28 cellular contexts compared by ENCODE assay signal in the genomic region with DNA sequence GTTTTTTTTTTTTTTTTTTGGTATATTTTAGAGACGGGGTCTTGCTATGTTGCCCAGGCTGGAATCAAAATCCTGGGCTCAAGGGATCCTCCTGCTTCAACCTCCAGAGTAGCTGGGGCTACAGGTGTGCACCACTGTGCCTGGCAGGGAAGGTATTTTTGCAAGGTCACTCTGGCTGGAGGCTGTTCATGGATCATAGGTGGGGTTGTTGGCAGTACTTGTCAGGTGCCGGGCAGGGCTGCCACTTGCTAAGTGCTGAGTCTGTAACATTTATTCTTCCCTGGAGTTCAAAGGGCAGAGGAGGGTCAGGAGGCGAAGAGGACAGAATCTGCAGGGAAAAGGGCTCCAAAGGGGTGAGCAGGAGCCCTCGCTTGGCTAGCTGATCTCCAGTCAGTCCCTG. TPM values are rescaled to one million over a fixed set of nuclear protein-coding genes. Genes with fewer than 3 reads are reported as not detected.
DNase-seq lines count a peak whose midpoint lies in the region; ATAC-seq, FAIRE-seq and TF ChIP-seq lines count a peak whose summit lies in the region.
"Had no signal": no experiment of that assay in that cellular context is flagged by ENCODE, and none has a peak within 500 bp of the region (broad histone marks: within the 10 kb centered on the region; RNA-seq: fewer than 3 reads in every experiment).

No MANE protein-coding gene starts in this region.

- H3K4me1 ChIP-seq in RWPE2 (ENCODE audit: insufficient read depth, poor library complexity, severe bottlenecking) = no peaks in the 10 kb centered on the region
- H3K4me1 ChIP-seq in stomach = peaks cover 13 to 53% (median 28%) of the 10 kb centered on the region in 4 donors
- H3K4me1 ChIP-seq in psoas muscle = no peaks in the 10 kb centered on the region
- H3K4me1 ChIP-seq: BE2C had no signal

- TF ChIP-seq CTCF in RWPE2 (IDR thresholded peaks at IDR 0.05; ENCODE audit: poor library complexity, severe bottlenecking) = no peak
- no peak for TF ChIP-seq CTCF in glutamatergic neuron (IDR thresholded peaks at IDR 0.05; ENCODE audit: partially characterized antibody, unreplicated experiment)
- no peak for TF ChIP-seq CTCF in nephron (IDR thresholded peaks at IDR 0.05; ENCODE audit: unreplicated experiment in 3 of 3)
- TF ChIP-seq CTCF in stomach (IDR thresholded peaks at IDR 0.05) = no peak
- TF ChIP-seq CTCF in psoas muscle (IDR thresholded peaks at IDR 0.05) = no peak

- ATAC-seq in RWPE2 (ENCODE audit: low read depth) (no peak), psoas muscle (no peak)

- H3K9me3 Mint-ChIP-seq in glutamatergic neuron (ENCODE audit: unreplicated experiment) (peaks cover 2% of the 10 kb centered on the region), nephron (no peaks in the 10 kb centered on the region)
- H3K9me3 Mint-ChIP-seq: HFFc6, IgD-negative memory B cell had no signal

- DNase-seq in RWPE2 (ENCODE audit: low spot score) (peak; percentile 12), glutamatergic neuron (no peak), stomach (peak; percentile 31), DMS53 (lab: John Stamatoyannopoulos, UW) (no peak), HT-29 (ENCODE audit: low spot score) (no peak), HTR-8/SVneo (ENCODE audit: insufficient read length, low spot score) (no peak), psoas muscle (no peak)
- DNase-seq: BE2C; CD4-positive, alpha-beta memory T cell; DMS153; GF-D8; Kasumi-1; MG63; NCI-H1048; NCI-H1436; NCI-H1930; NCI-H226; NCI-H524; NCI-H82; OCI-M1; SHP77 treated with DMSO at 0.1 percent for 48 hours had no signal

- H3K4me1 Mint-ChIP-seq in glutamatergic neuron (ENCODE audit: low read depth, unreplicated experiment) (peaks cover 8% of the 10 kb centered on the region), nephron (peaks cover 26% of the 10 kb centered on the region)

- 57 to 81% (median 73%) methylated on average over 4 of the region's 4 CpGs for WGBS in stomach, 5 donors
- 67 to 93% (median 89%) methylated on average over 4 of the region's 4 CpGs for WGBS in psoas muscle, 3 donors

- no peak for FAIRE-seq in HTR-8/SVneo (lab: Jason Lieb, UNC)
- FAIRE-seq: A204.1, H1 had no signal

- H3K27ac ChIP-seq in RWPE2 (ENCODE audit: poor library complexity, severe bottlenecking) (no peak overlapping the region), stomach (peak overlapping the region in 1 of 5 donors; percentile 15), psoas muscle (no peak overlapping the region)

- intact Hi-C loops in stomach (cut with DNase I; ENCODE audit: low total_unique reads) = loop anchor here (2.0 to 10.0 kb wide), 2 partner anchors 70 to 168 kb away; no protein-coding TSS in a partner anchor
- intact Hi-C loops in psoas muscle (cut with DNase I) = loop anchor here in 1 of 2 donors (1.0 to 10.0 kb wide), 4 partner anchors 73 to 315 kb away; no protein-coding TSS in a partner anchor

- H3K36me3 Mint-ChIP-seq in glutamatergic neuron (ENCODE audit: unreplicated experiment) (peaks cover 9% of the 10 kb centered on the region), nephron (ENCODE audit: low read depth) (peaks cover 80% of the 10 kb centered on the region)

- no peak for TF ChIP-seq POLR2A in stomach (IDR thresholded peaks at IDR 0.05)

- no peak for TF ChIP-seq EP300 in stomach (IDR thresholded peaks at IDR 0.05)

- H3K9me3 ChIP-seq in RWPE2 (ENCODE audit: severe bottlenecking) (no peaks in the 10 kb centered on the region), stomach (no peaks in the 10 kb centered on the region), psoas muscle (no peaks in the 10 kb centered on the region)
- H3K9me3 ChIP-seq: BE2C, MG63 had no signal

- H3K4me3 Mint-ChIP-seq in glutamatergic neuron (ENCODE audit: unreplicated experiment) = no peak overlapping the region
- no peak overlapping the region for H3K4me3 Mint-ChIP-seq in nephron
- H3K4me3 Mint-ChIP-seq: CD4-positive, alpha-beta memory T cell; HFFc6; IgD-negative memory B cell had no signal

- H3K27me3 Mint-ChIP-seq in glutamatergic neuron (ENCODE audit: unreplicated experiment) = peaks cover 12% of the 10 kb centered on the region
- no peaks in the 10 kb centered on the region for H3K27me3 Mint-ChIP-seq in nephron (ENCODE audit: low read depth)
- H3K27me3 Mint-ChIP-seq: CD4-positive, alpha-beta memory T cell; IgD-negative memory B cell had no signal

- H3K4me3 ChIP-seq in RWPE2 (ENCODE audit: severe bottlenecking) = no peak overlapping the region
- H3K4me3 ChIP-seq in stomach = no peak overlapping the region
- no peak overlapping the region for H3K4me3 ChIP-seq in psoas muscle
- H3K4me3 ChIP-seq: MG63 had no signal

- H3K27ac Mint-ChIP-seq in glutamatergic neuron (ENCODE audit: unreplicated experiment) (peak overlapping the region; percentile 46), nephron (peak overlapping the region in 2 of 3 experiments; percentile 44 to 55)
- H3K27ac Mint-ChIP-seq: IgD-negative memory B cell had no signal

- no peaks in the 10 kb centered on the region for H3K27me3 ChIP-seq in RWPE2 (ENCODE audit: insufficient read depth, poor library complexity, severe bottlenecking)
- H3K27me3 ChIP-seq in stomach = no peaks in the 10 kb centered on the region
- H3K27me3 ChIP-seq in psoas muscle (ENCODE audit: insufficient read depth in 3 of 3, low read length in 2 of 3) = no peaks in the 10 kb centered on the region
- H3K27me3 ChIP-seq: BE2C, MG63 had no signal

- H3K36me3 ChIP-seq in RWPE2 (ENCODE audit: low read depth) (peaks cover 19% of the 10 kb centered on the region), stomach (peaks cover 9 to 74% (median 60%) of the 10 kb centered on the region in 4 donors), psoas muscle (ENCODE audit: insufficient read depth in 1 of 2, low read depth in 1 of 2) (peaks cover 0 to 52% of the 10 kb centered on the region in 2 donors)
- H3K36me3 ChIP-seq: BE2C, MG63 had no signal

RNA-seq across cellular contexts. Expression of gene A3GALT2, which starts 24.1 kb away (rescaled TPM):
- total RNA-seq in glutamatergic neuron (ENCODE audit: unreplicated experiment) = 0.71 TPM
- total RNA-seq in stomach = not detected
- polyA plus RNA-seq in stomach = not detected
- 0.10 and 1.0 TPM in 2 replicates for total RNA-seq in HT-29 (2014; rRNA removed; shearing (Covaris generic))
- total RNA-seq in psoas muscle = not detected
- not detected for polyA plus RNA-seq in psoas muscle
- total RNA-seq: CD4-positive, alpha-beta memory T cell; H1; HFFc6; HT1080; RPMI7951 had no signal
- polyA plus RNA-seq: CD4-positive, alpha-beta memory T cell; H1; IgD-negative memory B cell had no signal

RNA-seq across cellular contexts. Expression of gene ZNF362, which starts 40.5 kb away (rescaled TPM):
- total RNA-seq in glutamatergic neuron (ENCODE audit: unreplicated experiment) (69.8 TPM), stomach (10 to 100 TPM in 1 of 5 donors, 1 to 10 TPM in 4; 1.3 to 49.8 (median 1.8) TPM), psoas muscle (10 to 100 TPM; 15.2 to 20.9 (median 17.8) TPM)
- polyA plus RNA-seq in stomach (10 to 100 TPM; 10.1 to 12.6 (median 11.8) TPM), psoas muscle (1 to 10 TPM; 6.5 to 8.7 (median 8.0) TPM)
- 1.2 and 1.3 TPM in 2 replicates for total RNA-seq in HT-29 (2014; rRNA removed; shearing (Covaris generic))

Comparison
In these comparisons a context has a peak if more than half of its experiments do, and no peak if none do; other contexts are left out.
1. DNase-seq: peak in RWPE2 (single experiment) and stomach (single experiment); none in glutamatergic neuron (single experiment), DMS53 (single experiment), HT-29 (single experiment), HTR-8/SVneo (single experiment) and psoas muscle (0 of 2).